7 cellular contexts compared by ENCODE assay signal in the genomic region with DNA sequence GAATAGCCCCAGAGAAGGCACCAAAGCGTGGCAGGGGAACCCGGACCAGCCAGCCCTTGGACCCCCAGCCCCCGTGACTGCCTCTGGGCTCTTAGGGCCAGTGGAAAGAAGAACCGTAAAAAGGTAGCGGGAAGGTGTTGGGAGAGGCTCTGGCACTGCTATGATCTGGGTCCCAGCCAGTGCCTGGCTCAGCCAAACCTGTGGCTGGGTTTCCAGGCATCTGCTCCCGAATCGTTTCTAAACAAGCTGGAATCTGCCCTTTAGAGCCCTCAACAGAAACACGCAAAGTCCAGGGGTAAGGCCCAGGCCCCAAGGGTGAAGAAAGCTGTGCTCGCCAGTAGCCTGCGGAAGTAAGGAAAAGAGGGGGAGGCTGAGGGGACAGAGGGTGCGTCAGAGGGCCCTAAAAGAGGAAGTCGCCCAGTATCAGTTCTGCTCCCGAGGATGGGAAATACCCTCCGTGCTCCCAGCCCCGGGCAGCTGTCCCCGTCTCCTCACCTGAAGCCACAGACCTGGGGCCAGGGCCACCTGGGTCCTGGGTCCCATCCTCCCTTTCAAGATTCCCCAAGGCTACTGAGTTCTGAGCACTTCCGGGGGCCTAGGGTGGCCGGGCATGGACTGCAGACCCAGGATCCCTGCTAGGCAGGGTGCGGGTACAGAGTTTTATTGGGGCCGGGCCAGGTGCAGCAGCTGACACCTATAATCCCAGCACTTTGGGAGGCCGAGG. TPM values are rescaled to one million over a fixed set of nuclear protein-coding genes. Genes with fewer than 3 reads are reported as not detected.
DNase-seq lines count a peak whose midpoint lies in the region; ATAC-seq and TF ChIP-seq lines count a peak whose summit lies in the region.

No MANE protein-coding gene starts in this region.

- H3K9me3 Mint-ChIP-seq in activated T-cell treated with anti-CD3 and anti-CD28 coated beads, Interleukin-2, amount 50 U/mL, for 4 hours, result no peaks in the 10 kb centered on the region

- H3K27ac ChIP-seq in SU-DHL-6 (ENCODE audit: low read depth, low read length), result peak overlapping the region; percentile 98
- H3K27ac ChIP-seq in lower lobe of right lung, result peak overlapping the region; percentile 82
- no peak overlapping the region for H3K27ac ChIP-seq in hepatocyte

- H3K4me2 ChIP-seq in SU-DHL-6 (ENCODE audit: low read depth, low read length, poor library complexity, severe bottlenecking), result peak overlapping the region; percentile 74
- H3K4me2 ChIP-seq in hepatocyte, result no peak overlapping the region

- intact Hi-C loops in lower lobe of right lung (cut with DNase I), result no loop called here

- H3K4me1 Mint-ChIP-seq in activated T-cell treated with anti-CD3 and anti-CD28 coated beads, Interleukin-2, amount 50 U/mL, for 4 hours (ENCODE audit: low read depth), result peaks cover 100% of the 10 kb centered on the region

- H3K9me2 ChIP-seq in SU-DHL-6 (replicated peaks; ENCODE audit: insufficient read depth, low read length), result no peaks in the 10 kb centered on the region
- no peaks in the 10 kb centered on the region for H3K9me2 ChIP-seq in hepatocyte (replicated peaks; ENCODE audit: insufficient read depth)

- H3K4me1 ChIP-seq in lower lobe of right lung (peaks cover 75% of the 10 kb centered on the region), hepatocyte (ENCODE audit: insufficient read depth) (no peaks in the 10 kb centered on the region)

- peaks cover 60% of the 10 kb centered on the region for H3F3A ChIP-seq in SU-DHL-6 (ENCODE audit: insufficient read depth)

- H3K4me3 ChIP-seq in SU-DHL-6 (ENCODE audit: insufficient read depth, low read length, poor library complexity, severe bottlenecking), result peak overlapping the region; percentile 6
- H3K4me3 ChIP-seq in lower lobe of right lung, result no peak overlapping the region
- H3K4me3 ChIP-seq in hepatocyte, result no peak overlapping the region

- H3K4me3 Mint-ChIP-seq in activated T-cell treated with anti-CD3 and anti-CD28 coated beads, Interleukin-2, amount 50 U/mL, for 4 hours, result no peak overlapping the region

- TF ChIP-seq CTCF in SU-DHL-6 (IDR thresholded peaks at IDR 0.05; ENCODE audit: insufficient read depth, low read length, poor library complexity, severe bottlenecking) (no peak), lower lobe of right lung (IDR thresholded peaks at IDR 0.05) (no peak), hepatocyte (IDR thresholded peaks at IDR 0.05; ENCODE audit: poor library complexity) (no peak)

- DNase-seq in lower lobe of right lung, result peak; percentile 84
- DNase-seq in NK-92 treated with Interleukin-12 subunit alpha and Interleukin-12 subunit beta, amount 100 ng/mL, for 24 hours (lab: John Stamatoyannopoulos, UW), result no peak
- DNase-seq in hepatocyte (ENCODE audit: low spot score), result no peak
- DNase-seq in activated T-cell treated with anti-CD3 and anti-CD28 coated beads, Interleukin-2, amount 50 U/mL, for 4 hours, result no peak

- H3K36me3 Mint-ChIP-seq in activated T-cell treated with anti-CD3 and anti-CD28 coated beads, Interleukin-2, amount 50 U/mL, for 4 hours (ENCODE audit: insufficient read depth), result no peaks in the 10 kb centered on the region

- no peaks in the 10 kb centered on the region for H4K20me1 ChIP-seq in SU-DHL-6 (ENCODE audit: low read depth, low read length)
- no peaks in the 10 kb centered on the region for H4K20me1 ChIP-seq in hepatocyte (ENCODE audit: insufficient read depth, poor library complexity, severe bottlenecking)

- H3K9me3 ChIP-seq in SU-DHL-6 (ENCODE audit: insufficient read depth, low read length) (no peaks in the 10 kb centered on the region), lower lobe of right lung (no peaks in the 10 kb centered on the region), hepatocyte (ENCODE audit: low read depth) (no peaks in the 10 kb centered on the region)

- WGBS in hepatocyte (ENCODE audit: low lambda C conversion rate, missing lambda C conversion rate), result 88% methylated on average over 21 of the region's 21 CpGs

- no peaks in the 10 kb centered on the region for H3K27me3 Mint-ChIP-seq in activated T-cell treated with anti-CD3 and anti-CD28 coated beads, Interleukin-2, amount 50 U/mL, for 4 hours (ENCODE audit: low read depth)

- H3K36me3 ChIP-seq in SU-DHL-6 (ENCODE audit: low read length) (no peaks in the 10 kb centered on the region), lower lobe of right lung (no peaks in the 10 kb centered on the region), hepatocyte (replicated peaks; ENCODE audit: insufficient read depth, low read depth) (no peaks in the 10 kb centered on the region)

- peak; percentile 75 for ATAC-seq in GM19035 (IDR thresholded peaks at IDR 0.05; ENCODE audit: unreplicated experiment)
- peak; percentile 81 for ATAC-seq in HG02938 (IDR thresholded peaks at IDR 0.05; ENCODE audit: unreplicated experiment)
- ATAC-seq in lower lobe of right lung, result peak; percentile 76 to 87
- no peak for ATAC-seq in activated T-cell treated with anti-CD3 and anti-CD28 coated beads, Interleukin-2, amount 50 U/mL, for 4 hours

- H3K9ac ChIP-seq in SU-DHL-6 (ENCODE audit: low read length), result peak overlapping the region; percentile 68

- no peaks in the 10 kb centered on the region for H3K27me3 ChIP-seq in SU-DHL-6 (ENCODE audit: low read length)
- no peaks in the 10 kb centered on the region for H3K27me3 ChIP-seq in lower lobe of right lung (ENCODE audit: low read depth)
- no peaks in the 10 kb centered on the region for H3K27me3 ChIP-seq in hepatocyte

- H3K79me2 ChIP-seq in SU-DHL-6 (ENCODE audit: insufficient read depth, low read length), result no peaks in the 10 kb centered on the region
- no peaks in the 10 kb centered on the region for H3K79me2 ChIP-seq in hepatocyte

- H2AFZ ChIP-seq in SU-DHL-6 (ENCODE audit: low read depth, low read length, severe bottlenecking) (no peak overlapping the region), hepatocyte (no peak overlapping the region)

RNA-seq across cellular contexts. Expression of gene IL10RA, which starts 24.7 kb away (rescaled TPM):
- total RNA-seq in lower lobe of right lung (37.7 TPM), hepatocyte (0.28 and 2.3 TPM in 2 replicates)
- 0.90 and 1.5 TPM in 2 replicates for polyA plus RNA-seq in hepatocyte
- 10 to 100 TPM; 30.5 to 39.3 (median 36.6) TPM for total RNA-seq in activated T-cell treated with anti-CD3 and anti-CD28 coated beads, Interleukin-2, amount 50 U/mL, for 4 hours

Comparison
In these comparisons a context has a peak if more than half of its experiments do, and no peak if none do; other contexts are left out.
1. ATAC-seq: peak in GM19035 (single experiment), HG02938 (single experiment) and lower lobe of right lung (2 of 2); none in activated T-cell treated with anti-CD3 and anti-CD28 coated beads, Interleukin-2, amount 50 U/mL, for 4 hours (0 of 2).